27 cellular contexts compared by ENCODE assay signal in the genomic region with DNA sequence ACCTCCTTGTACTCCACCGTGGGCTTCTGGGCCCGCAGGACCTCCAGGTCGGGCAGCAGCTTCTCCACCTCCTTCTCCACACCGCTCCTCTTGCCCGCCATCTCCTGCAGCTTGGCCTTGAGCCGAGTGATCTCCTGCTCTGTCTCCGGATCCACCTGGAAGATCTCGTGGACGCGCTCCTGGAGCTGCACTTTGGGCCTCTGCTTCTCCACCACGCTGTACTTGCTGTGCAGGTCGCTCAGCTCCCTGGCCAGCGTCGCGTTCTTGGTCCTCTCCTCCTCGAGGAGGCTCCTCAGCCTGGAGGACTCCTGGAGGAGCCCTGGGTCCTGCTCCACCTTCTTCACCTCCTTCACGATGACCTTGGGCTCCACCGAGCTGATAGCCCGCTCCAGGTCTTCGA. TPM values are rescaled to one million over a fixed set of nuclear protein-coding genes. Genes with fewer than 3 reads are reported as not detected.
"Had no signal": no experiment of that assay in that cellular context is flagged by ENCODE, and none has a peak within 500 bp of the region (broad histone marks: within the 10 kb centered on the region; RNA-seq: fewer than 3 reads in every experiment).

No MANE protein-coding gene starts in this region.

- H3K4me3 Mint-ChIP-seq: activated CD4-positive, alpha-beta T cell treated with anti-CD3 and anti-CD28 coated beads for 36 hours; activated naive CD8-positive, alpha-beta T cell treated with anti-CD3 and anti-CD28 coated beads for 36 hours; activated T-cell treated with anti-CD3 and anti-CD28 coated beads, Interleukin-2, amount 50 U/mL, for 24 hours; activated T-helper 17 cell treated with anti-CD3 and anti-CD28 coated beads, Interleukin-2, amount 50 U/mL, for 72 hours; neural crest cell; stimulated activated naive CD8-positive, alpha-beta T cell treated with anti-CD3 and anti-CD28 coated beads, Interleukin-15, Interleukin-2, amounts not matched to agents 100 ng/mL and 50 ng/mL, for 24 hours had no signal

- H3K27me3 ChIP-seq: ovary, right atrium auricular region, thyroid gland had no signal

- H3K9me3 Mint-ChIP-seq: activated naive CD8-positive, alpha-beta T cell treated with anti-CD3 and anti-CD28 coated beads for 36 hours; activated T-cell treated with anti-CD3 and anti-CD28 coated beads, Interleukin-2, amount 50 U/mL, for 24 hours; activated T-helper 17 cell treated with anti-CD3 and anti-CD28 coated beads, Interleukin-2, amount 50 U/mL, for 72 hours; neural crest cell; stimulated activated naive CD8-positive, alpha-beta T cell treated with anti-CD3 and anti-CD28 coated beads, Interleukin-15, Interleukin-2, amounts not matched to agents 100 ng/mL and 50 ng/mL, for 24 hours had no signal

- H3K9me3 ChIP-seq: ovary, psoas muscle, right atrium auricular region, thyroid gland had no signal

- H3K27ac Mint-ChIP-seq: activated CD4-positive, alpha-beta T cell treated with anti-CD3 and anti-CD28 coated beads for 36 hours; activated naive CD8-positive, alpha-beta T cell treated with anti-CD3 and anti-CD28 coated beads for 36 hours; activated T-cell treated with anti-CD3 and anti-CD28 coated beads, Interleukin-2, amount 50 U/mL, for 24 hours; activated T-helper 17 cell treated with anti-CD3 and anti-CD28 coated beads, Interleukin-2, amount 50 U/mL, for 72 hours; stimulated activated naive CD8-positive, alpha-beta T cell treated with anti-CD3 and anti-CD28 coated beads, Interleukin-15, Interleukin-2, amounts not matched to agents 100 ng/mL and 50 ng/mL, for 24 hours had no signal

- ATAC-seq: activated CD4-positive, alpha-beta T cell treated with anti-CD3 and anti-CD28 coated beads for 36 hours; activated T-helper 17 cell treated with anti-CD3 and anti-CD28 coated beads, Interleukin-2, amount 50 U/mL, for 72 hours; esophagus mucosa; left colon; psoas muscle had no signal

- H3K36me3 ChIP-seq: ovary, right atrium auricular region had no signal

- FAIRE-seq: astrocyte, endothelial cell of umbilical vein, islet of Langerhans had no signal

- H3K27ac ChIP-seq: ovary, psoas muscle, right atrium auricular region, thyroid gland had no signal

- DNase-seq: activated CD4-positive, alpha-beta T cell treated with anti-CD3 and anti-CD28 coated beads for 36 hours; activated CD4-positive, alpha-beta T cell treated with anti-CD3 and anti-CD28 coated beads, Interleukin-2, amount 50 U/mL, for 4 hours; activated CD8-positive, alpha-beta memory T cell treated with anti-CD3 and anti-CD28 coated beads for 24 hours; activated CD8-positive, alpha-beta memory T cell treated with anti-CD3 and anti-CD28 coated beads, Interleukin-2, amount 50 U/mL, for 4 hours; activated naive CD8-positive, alpha-beta T cell treated with anti-CD3 and anti-CD28 coated beads for 36 hours; activated T-cell treated with anti-CD3 and anti-CD28 coated beads, Interleukin-2, amount 50 U/mL, for 24 hours; central memory CD4-positive, alpha-beta T cell; dermis blood vessel endothelial cell; effector memory CD4-positive, alpha-beta T cell; foreskin melanocyte; left colon; mesenchymal stem cell; ovary; psoas muscle; stimulated activated CD4-positive, alpha-beta T cell treated with anti-CD3 and anti-CD28 coated beads, Interleukin-4, amount 100 ng/mL, for 24 hours; substantia nigra; T-helper 9 cell; thyroid gland had no signal

- H3K27me3 Mint-ChIP-seq: activated CD4-positive, alpha-beta T cell treated with anti-CD3 and anti-CD28 coated beads for 36 hours; activated naive CD8-positive, alpha-beta T cell treated with anti-CD3 and anti-CD28 coated beads for 36 hours; activated T-cell treated with anti-CD3 and anti-CD28 coated beads, Interleukin-2, amount 50 U/mL, for 24 hours; activated T-helper 17 cell treated with anti-CD3 and anti-CD28 coated beads, Interleukin-2, amount 50 U/mL, for 72 hours; stimulated activated naive CD8-positive, alpha-beta T cell treated with anti-CD3 and anti-CD28 coated beads, Interleukin-15, Interleukin-2, amounts not matched to agents 100 ng/mL and 50 ng/mL, for 24 hours had no signal

- H3K4me1 ChIP-seq: right atrium auricular region, thyroid gland had no signal

- H3K4me3 ChIP-seq: ovary, psoas muscle, right atrium auricular region, thyroid gland had no signal

RNA-seq across cellular contexts. Expression of a gene that starts 17.7 kb away (rescaled TPM):
- total RNA-seq: astrocyte, endothelial cell of umbilical vein, myocyte, neural crest cell had no signal
- polyA plus RNA-seq: endothelial cell of umbilical vein had no signal
